16 cellular contexts compared by ENCODE assay signal in the genomic region with DNA sequence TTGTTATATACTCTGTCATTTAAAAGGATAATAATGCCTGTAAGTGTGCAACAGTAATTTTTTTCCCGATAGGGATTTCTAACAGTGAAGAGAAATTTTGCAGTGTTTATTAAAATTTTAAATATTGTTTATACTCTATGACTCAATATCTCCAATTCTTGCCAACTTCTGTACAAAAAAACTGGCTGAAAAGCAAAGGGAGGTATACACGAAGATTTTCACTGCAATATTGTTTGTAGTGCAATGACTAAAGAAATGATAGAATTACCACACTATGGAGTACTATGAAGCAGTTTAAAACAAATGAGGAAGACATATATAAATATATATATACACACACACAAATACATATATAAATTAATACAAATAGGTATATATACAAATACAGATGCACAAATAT.
DNase-seq lines count a peak whose midpoint lies in the region; ATAC-seq and TF ChIP-seq lines count a peak whose summit lies in the region.
"Had no signal": no experiment of that assay in that cellular context is flagged by ENCODE, and none has a peak within 500 bp of the region (broad histone marks: within the 10 kb centered on the region; RNA-seq: fewer than 3 reads in every experiment).

No MANE protein-coding gene starts in this region.

- TF ChIP-seq CTCF in IMR-90 (conservative IDR thresholded peaks at IDR 0.05; ENCODE audit: low read depth, low read length) (no peak), fibroblast of lung (conservative IDR thresholded peaks at IDR 0.05 in 1 of 2, IDR thresholded peaks at IDR 0.05 in 1 of 2; ENCODE audit: low read depth in 1 of 2, low read length in 2 of 2) (no peak)

- H2AFZ ChIP-seq in IMR-90 (replicated peaks; ENCODE audit: low read length, poor library complexity) = no peak overlapping the region
- H2AFZ ChIP-seq in fibroblast of lung (ENCODE audit: low read length) = no peak overlapping the region
- H2AFZ ChIP-seq: GM23338 had no signal

- H4K91ac ChIP-seq in IMR-90 (ENCODE audit: insufficient read depth, low read depth, low read length) = no peak overlapping the region

- H2BK15ac ChIP-seq in IMR-90 (ENCODE audit: low read depth, low read length) = no peak overlapping the region

- no peak for TF ChIP-seq RAD21 in IMR-90 (IDR thresholded peaks at IDR 0.05; ENCODE audit: low read length)

- no peak overlapping the region for H3K23ac ChIP-seq in IMR-90 (ENCODE audit: low read depth, low read length)

- TF ChIP-seq POLR2A in IMR-90 (IDR thresholded peaks at IDR 0.05; ENCODE audit: low read depth, low read length) = no peak

- intact Hi-C loops in IMR-90 (cut with micrococcal nuclease) = no loop called here

- H3K79me2 ChIP-seq in fibroblast of lung (ENCODE audit: control insufficient read depth, insufficient read depth, low read length) = no peaks in the 10 kb centered on the region

- H3K56ac ChIP-seq in IMR-90 (ENCODE audit: extremely low read depth, insufficient read depth, low read length) = no peak overlapping the region

- H3K4me3 ChIP-seq in IMR-90 (ENCODE audit: insufficient read depth, low read depth, low read length) (no peak overlapping the region), fibroblast of lung (replicated peaks in 1 of 4; ENCODE audit: control extremely low read depth in 1 of 4, insufficient read depth in 1 of 4, low read depth in 3 of 4, low read length in 4 of 4) (no peak overlapping the region)
- H3K4me3 ChIP-seq: BLaER1, GM12878, GM23338, HAP-1 had no signal

- H3K4me2 ChIP-seq in IMR-90 (ENCODE audit: low read depth, low read length) (no peak overlapping the region), fibroblast of lung (ENCODE audit: extremely low read depth, insufficient read depth, low read length) (peak overlapping the region; percentile 25)
- H3K4me2 ChIP-seq: BLaER1, GM23338 had no signal

- H3K9me1 ChIP-seq in IMR-90 (ENCODE audit: insufficient read depth, low read length) = no peaks in the 10 kb centered on the region

- CTCF ChIA-PET in IMR-90 (lab: Yijun Ruan, JAX) = no interaction called here

- no peak overlapping the region for H2BK20ac ChIP-seq in IMR-90 (ENCODE audit: low read depth, low read length)

- DNase-seq in IMR-90 (peak; percentile 65), fibroblast of lung (ENCODE audit: low read depth in 2 of 2) (peak in 1 of 2 donors; percentile 78), iris pigment epithelial cell (ENCODE audit: low read depth) (peak; percentile 58), GDM1 (lab: John Stamatoyannopoulos, UW) (no peak), NCI-H2081 (lab: John Stamatoyannopoulos, UW) (no peak)
- DNase-seq: Caco-2; CD4-positive, CD25-positive, alpha-beta regulatory T cell; CD8-positive, alpha-beta T cell; DMS153; DND-41 had no signal

- no peak overlapping the region for H2AK9ac ChIP-seq in IMR-90 (replicated peaks; ENCODE audit: low read depth, low read length, poor library complexity)

- H3K36me3 ChIP-seq in IMR-90 (ENCODE audit: control insufficient read depth, insufficient read depth, low read length) = no peaks in the 10 kb centered on the region
- H3K36me3 ChIP-seq in fibroblast of lung (ENCODE audit: control insufficient read depth, insufficient read depth, low read length) = no peaks in the 10 kb centered on the region
- H3K36me3 ChIP-seq: BLaER1, HAP-1 had no signal

- H4K8ac ChIP-seq in IMR-90 (ENCODE audit: low read depth in 2 of 2, low read length in 2 of 2) = no peak overlapping the region

- H4K20me1 ChIP-seq in IMR-90 (ENCODE audit: insufficient read depth, low read length) (no peaks in the 10 kb centered on the region), fibroblast of lung (ENCODE audit: control insufficient read depth, extremely low read depth, insufficient read depth, low read length) (no peaks in the 10 kb centered on the region)
- H4K20me1 ChIP-seq: BLaER1 had no signal

- H4K5ac ChIP-seq in IMR-90 (ENCODE audit: low read depth, low read length) = no peak overlapping the region

- H3K9ac ChIP-seq in IMR-90 (ENCODE audit: low read depth, low read length) = no peak overlapping the region
- H3K9ac ChIP-seq in fibroblast of lung (ENCODE audit: insufficient read depth, low read length) = no peak overlapping the region
- H3K9ac ChIP-seq: BLaER1 had no signal

- WGBS in IMR-90 (ENCODE audit: extremely low coverage in 2 of 2, insufficient read length in 1 of 2), 2 experiments = no CpG with 5 or more reads among the region's 2 CpGs

- no peak for ATAC-seq in IMR-90 (ENCODE audit: low read depth)
- no peak for ATAC-seq in GM21619 (IDR thresholded peaks at IDR 0.05; ENCODE audit: unreplicated experiment)
- ATAC-seq: CD8-positive, alpha-beta T cell; GM12878; GM23338 had no signal

- H3K18ac ChIP-seq in IMR-90 (ENCODE audit: low read depth, low read length) = no peak overlapping the region

- H2BK5ac ChIP-seq in IMR-90 (ENCODE audit: low read depth, low read length, poor library complexity, severe bottlenecking) = no peak overlapping the region

- POLR2A ChIA-PET in IMR-90 (lab: Charles Lee; ENCODE audit: unreplicated experiment) = no interaction called here

- H3K79me1 ChIP-seq in IMR-90 (ENCODE audit: low read depth in 1 of 2, low read length in 2 of 2) = no peaks in the 10 kb centered on the region

- H3K4ac ChIP-seq in IMR-90 (ENCODE audit: low read depth, low read length) = no peak overlapping the region

- no peak overlapping the region for H3K27ac ChIP-seq in IMR-90 (ENCODE audit: insufficient read depth, low read length)
- no peak overlapping the region for H3K27ac ChIP-seq in fibroblast of lung (ENCODE audit: insufficient read depth, low read length)
- H3K27ac ChIP-seq: BLaER1, C4-2B had no signal

- H3K4me1 ChIP-seq in IMR-90 (ENCODE audit: control insufficient read depth, insufficient read depth, low read length) (no peaks in the 10 kb centered on the region), fibroblast of lung (ENCODE audit: control insufficient read depth, extremely low read depth, insufficient read depth, low read length) (no peaks in the 10 kb centered on the region)
- H3K4me1 ChIP-seq: BLaER1, Caco-2, HAP-1 had no signal

- no peaks in the 10 kb centered on the region for H3K27me3 ChIP-seq in IMR-90 (ENCODE audit: control insufficient read depth, insufficient read depth, low read length)
- H3K27me3 ChIP-seq in fibroblast of lung (ENCODE audit: control insufficient read depth, insufficient read depth, low read length) = no peaks in the 10 kb centered on the region
- H3K27me3 ChIP-seq: BLaER1 had no signal

- no TSS peak for BruUV-seq in IMR-90 (replicated peaks; lab: Mats Ljungman, UMichigan)

- no peak overlapping the region for H2AK5ac ChIP-seq in IMR-90 (ENCODE audit: low read depth, low read length)

- dilution Hi-C loops in IMR-90 (cut with HindIII; ENCODE audit: low sequenced_read_pairs, unreplicated experiment) = no loop called here

- H3K9me3 ChIP-seq in IMR-90 (ENCODE audit: control insufficient read depth, insufficient read depth, low read length) = no peaks in the 10 kb centered on the region
- no peaks in the 10 kb centered on the region for H3K9me3 ChIP-seq in fibroblast of lung (ENCODE audit: control insufficient read depth, insufficient read depth, low read depth, low read length)
- H3K9me3 ChIP-seq: BLaER1, Caco-2, HAP-1 had no signal

- no peak overlapping the region for H3K14ac ChIP-seq in IMR-90 (replicated peaks; ENCODE audit: low read depth, low read length)

- H2BK120ac ChIP-seq in IMR-90 (ENCODE audit: low read depth, low read length) = no peak overlapping the region

- in situ Hi-C loops in IMR-90 (cut with MboI; ENCODE audit: low sequenced_read_pairs) = no loop called here

TF ChIP-seq in IMR-90, 13 proteins besides CTCF, POLR2A, EP300 and RAD21:
- TF ChIP-seq NFE2L2 (IDR thresholded peaks at IDR 0.05; ENCODE audit: low read depth, low read length) (no peak), MAFK (IDR thresholded peaks at IDR 0.05; ENCODE audit: low read depth, low read length) (no peak), RCOR1 (IDR thresholded peaks at IDR 0.05; ENCODE audit: insufficient replicate concordance, low read length) (no peak), FOS (IDR thresholded peaks at IDR 0.05; ENCODE audit: low read depth, low read length) (no peak), MXI1 (IDR thresholded peaks at IDR 0.05; ENCODE audit: borderline replicate concordance, low read depth, low read length) (no peak), CHD1 (IDR thresholded peaks at IDR 0.05; ENCODE audit: low read depth, low read length) (no peak), BHLHE40 (IDR thresholded peaks at IDR 0.05; ENCODE audit: low read depth, low read length) (no peak), RFX5 (IDR thresholded peaks at IDR 0.05; ENCODE audit: low read depth, low read length) (no peak), MAZ (IDR thresholded peaks at IDR 0.05; ENCODE audit: borderline replicate concordance, low read depth, low read length) (no peak), SMC3 (IDR thresholded peaks at IDR 0.05; ENCODE audit: low read depth, low read length) (no peak), CEBPB (IDR thresholded peaks at IDR 0.05; ENCODE audit: low read depth, low read length) (no peak)
- TF ChIP-seq, protein P1, sequence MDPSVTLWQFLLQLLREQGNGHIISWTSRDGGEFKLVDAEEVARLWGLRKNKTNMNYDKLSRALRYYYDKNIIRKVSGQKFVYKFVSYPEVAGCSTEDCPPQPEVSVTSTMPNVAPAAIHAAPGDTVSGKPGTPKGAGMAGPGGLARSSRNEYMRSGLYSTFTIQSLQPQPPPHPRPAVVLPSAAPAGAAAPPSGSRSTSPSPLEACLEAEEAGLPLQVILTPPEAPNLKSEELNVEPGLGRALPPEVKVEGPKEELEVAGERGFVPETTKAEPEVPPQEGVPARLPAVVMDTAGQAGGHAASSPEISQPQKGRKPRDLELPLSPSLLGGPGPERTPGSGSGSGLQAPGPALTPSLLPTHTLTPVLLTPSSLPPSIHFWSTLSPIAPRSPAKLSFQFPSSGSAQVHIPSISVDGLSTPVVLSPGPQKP (IDR thresholded peaks at IDR 0.05; ENCODE audit: borderline replicate concordance, low read depth, low read length) = no peak
- TF ChIP-seq, protein P2, sequence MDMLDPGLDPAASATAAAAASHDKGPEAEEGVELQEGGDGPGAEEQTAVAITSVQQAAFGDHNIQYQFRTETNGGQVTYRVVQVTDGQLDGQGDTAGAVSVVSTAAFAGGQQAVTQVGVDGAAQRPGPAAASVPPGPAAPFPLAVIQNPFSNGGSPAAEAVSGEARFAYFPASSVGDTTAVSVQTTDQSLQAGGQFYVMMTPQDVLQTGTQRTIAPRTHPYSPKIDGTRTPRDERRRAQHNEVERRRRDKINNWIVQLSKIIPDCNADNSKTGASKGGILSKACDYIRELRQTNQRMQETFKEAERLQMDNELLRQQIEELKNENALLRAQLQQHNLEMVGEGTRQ (IDR thresholded peaks at IDR 0.05; ENCODE audit: low read depth, low read length) = no peak

Comparison
In these comparisons a context has a peak if more than half of its experiments do, and no peak if none do; other contexts are left out.
1. DNase-seq: peak in IMR-90 (single experiment) and iris pigment epithelial cell (single experiment); none in GDM1 (single experiment) and NCI-H2081 (0 of 2).